Comparison of ENCODE assay signal across 1 cellular context in the genomic region with DNA sequence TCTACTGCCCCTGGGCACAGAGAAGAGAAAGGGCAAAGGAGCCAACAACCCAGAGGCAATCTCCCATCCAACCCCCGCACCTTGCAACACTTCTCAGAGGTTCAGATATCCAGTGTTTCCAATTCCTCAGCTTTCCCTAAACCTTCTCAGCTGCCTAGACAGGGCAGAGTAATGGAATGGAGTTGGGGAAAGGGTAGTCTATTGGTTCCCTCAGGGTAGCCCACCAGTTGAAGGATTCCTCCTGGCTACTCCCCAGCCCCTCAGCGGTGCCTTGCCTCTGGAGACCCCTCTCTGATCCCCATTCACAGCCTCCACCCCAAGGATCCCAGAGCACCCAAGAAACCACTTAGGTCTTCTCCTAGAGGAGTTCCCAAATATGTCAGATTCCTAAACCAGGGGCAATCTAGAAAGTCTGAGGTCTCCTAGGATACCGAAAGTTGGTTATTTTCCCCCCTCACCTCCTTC.
TF ChIP-seq lines count a peak whose summit lies in the region.

No MANE protein-coding gene starts in this region.

TF ChIP-seq in A549, 52 proteins besides CTCF, POLR2A, EP300 and RAD21:
- TF ChIP-seq, protein P1, sequence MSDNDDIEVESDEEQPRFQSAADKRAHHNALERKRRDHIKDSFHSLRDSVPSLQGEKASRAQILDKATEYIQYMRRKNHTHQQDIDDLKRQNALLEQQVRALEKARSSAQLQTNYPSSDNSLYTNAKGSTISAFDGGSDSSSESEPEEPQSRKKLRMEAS (IDR thresholded peaks at IDR 0.05) = no peak
- TF ChIP-seq TP53 (CRISPR knock-in tag; IDR thresholded peaks at IDR 0.05) (no peak), HEYL (CRISPR knock-in tag; IDR thresholded peaks at IDR 0.05) (no peak), BHLHE40 (IDR thresholded peaks at IDR 0.05; ENCODE audit: low read depth, low read length) (no peak), ZC3H11A (IDR thresholded peaks at IDR 0.05) (no peak), ESRRA (IDR thresholded peaks at IDR 0.05; ENCODE audit: borderline replicate concordance, low read length) (no peak), TFCP2L1 (CRISPR knock-in tag; IDR thresholded peaks at IDR 0.05) (no peak), FOSL2 (IDR thresholded peaks at IDR 0.05) (no peak), FOSL2 (CRISPR knock-in tag; IDR thresholded peaks at IDR 0.05) (no peak), HOXB5 (CRISPR knock-in tag; IDR thresholded peaks at IDR 0.05) (no peak), NPAS2 (CRISPR knock-in tag; IDR thresholded peaks at IDR 0.05; ENCODE audit: borderline replicate concordance) (no peak), CHD2 (IDR thresholded peaks at IDR 0.05; ENCODE audit: low read length, partially characterized antibody) (no peak), HOXB13 (CRISPR knock-in tag; IDR thresholded peaks at IDR 0.05; ENCODE audit: low read depth) (no peak), KDM1A (IDR thresholded peaks at IDR 0.05; ENCODE audit: low read depth) (no peak), ZNF302 (CRISPR knock-in tag; IDR thresholded peaks at IDR 0.05) (no peak), NFE2L2 (conservative IDR thresholded peaks at IDR 0.05; ENCODE audit: low read length) (no peak)
- TF ChIP-seq, protein P2, sequence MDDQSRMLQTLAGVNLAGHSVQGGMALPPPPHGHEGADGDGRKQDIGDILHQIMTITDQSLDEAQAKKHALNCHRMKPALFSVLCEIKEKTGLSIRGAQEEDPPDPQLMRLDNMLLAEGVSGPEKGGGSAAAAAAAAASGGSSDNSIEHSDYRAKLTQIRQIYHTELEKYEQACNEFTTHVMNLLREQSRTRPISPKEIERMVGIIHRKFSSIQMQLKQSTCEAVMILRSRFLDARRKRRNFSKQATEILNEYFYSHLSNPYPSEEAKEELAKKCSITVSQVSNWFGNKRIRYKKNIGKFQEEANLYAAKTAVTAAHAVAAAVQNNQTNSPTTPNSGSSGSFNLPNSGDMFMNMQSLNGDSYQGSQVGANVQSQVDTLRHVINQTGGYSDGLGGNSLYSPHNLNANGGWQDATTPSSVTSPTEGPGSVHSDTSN (IDR thresholded peaks at IDR 0.05) = no peak
- TF ChIP-seq, protein P3, sequence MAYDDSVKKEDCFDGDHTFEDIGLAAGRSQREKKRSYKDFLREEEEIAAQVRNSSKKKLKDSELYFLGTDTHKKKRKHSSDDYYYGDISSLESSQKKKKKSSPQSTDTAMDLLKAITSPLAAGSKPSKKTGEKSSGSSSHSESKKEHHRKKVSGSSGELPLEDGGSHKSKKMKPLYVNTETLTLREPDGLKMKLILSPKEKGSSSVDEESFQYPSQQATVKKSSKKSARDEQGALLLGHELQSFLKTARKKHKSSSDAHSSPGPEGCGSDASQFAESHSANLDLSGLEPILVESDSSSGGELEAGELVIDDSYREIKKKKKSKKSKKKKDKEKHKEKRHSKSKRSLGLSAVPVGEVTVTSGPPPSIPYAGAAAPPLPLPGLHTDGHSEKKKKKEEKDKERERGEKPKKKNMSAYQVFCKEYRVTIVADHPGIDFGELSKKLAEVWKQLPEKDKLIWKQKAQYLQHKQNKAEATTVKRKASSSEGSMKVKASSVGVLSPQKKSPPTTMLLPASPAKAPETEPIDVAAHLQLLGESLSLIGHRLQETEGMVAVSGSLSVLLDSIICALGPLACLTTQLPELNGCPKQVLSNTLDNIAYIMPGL (CRISPR knock-in tag; IDR thresholded peaks at IDR 0.05; ENCODE audit: borderline replicate concordance) = no peak
